In genomic region chr14:97832734-97833133, GRCh38 we compare ENCODE assay signal across 15 cellular contexts.
DNase-seq lines count a peak whose midpoint lies in the region; ATAC-seq and TF ChIP-seq lines count a peak whose summit lies in the region.
"Had no signal": no experiment of that assay in that cellular context is flagged by ENCODE, and none has a peak within 500 bp of the region (broad histone marks: within the 10 kb centered on the region; RNA-seq: fewer than 3 reads in every experiment).

No MANE protein-coding gene starts in this region.

- ATAC-seq in T-helper 17 cell (no peak), HG03280 (IDR thresholded peaks at IDR 0.05; ENCODE audit: unreplicated experiment) (no peak), GM18907 (IDR thresholded peaks at IDR 0.05; ENCODE audit: unreplicated experiment) (no peak)
- ATAC-seq: CD8-positive, alpha-beta T cell; GM23338 had no signal

- H3K36me3 Mint-ChIP-seq in T-helper 17 cell (ENCODE audit: low read depth) = peaks cover 4% of the 10 kb centered on the region
- H3K36me3 Mint-ChIP-seq in nephron progenitor cell (ENCODE audit: low read depth) = no peaks in the 10 kb centered on the region
- H3K36me3 Mint-ChIP-seq: CD14-positive monocyte; CD8-positive, alpha-beta T cell had no signal

- no peaks in the 10 kb centered on the region for H3K27me3 Mint-ChIP-seq in T-helper 17 cell
- peaks cover 12% of the 10 kb centered on the region for H3K27me3 Mint-ChIP-seq in nephron progenitor cell (ENCODE audit: low read depth, poor library complexity)

- H3K9me3 ChIP-seq in T-helper 17 cell (ENCODE audit: control insufficient read depth, low read length, poor library complexity, severe bottlenecking) = no peaks in the 10 kb centered on the region
- H3K9me3 ChIP-seq: HAP-1 had no signal

- H3K4me3 Mint-ChIP-seq in T-helper 17 cell = no peak overlapping the region
- H3K4me3 Mint-ChIP-seq in nephron progenitor cell = no peak overlapping the region
- H3K4me3 Mint-ChIP-seq: CD14-positive monocyte; CD8-positive, alpha-beta T cell; GM23338 had no signal

- H3K4me1 Mint-ChIP-seq in T-helper 17 cell = peaks cover 6% of the 10 kb centered on the region
- peaks cover 22% of the 10 kb centered on the region for H3K4me1 Mint-ChIP-seq in nephron progenitor cell
- H3K4me1 Mint-ChIP-seq: CD14-positive monocyte, GM23338 had no signal

- DNase-seq in D341Med (ENCODE audit: low spot score) (peak; percentile 63), NCI-H524 treated with DMSO at 0.1 percent for 48 hours (lab: John Stamatoyannopoulos, UW) (peak; percentile 100), T-helper 17 cell (no peak), nephron progenitor cell (no peak), NCI-H2227 (lab: John Stamatoyannopoulos, UW; ENCODE audit: unreplicated experiment) (no peak), NCI-H1436 treated with DMSO at 0.1 percent for 48 hours (lab: John Stamatoyannopoulos, UW) (no peak)
- DNase-seq: CD8-positive, alpha-beta T cell; COR-L47; DND-41; GDM1 had no signal

- H3K27ac Mint-ChIP-seq in T-helper 17 cell = peak overlapping the region; percentile 61
- H3K27ac Mint-ChIP-seq in nephron progenitor cell = peak overlapping the region; percentile 35
- H3K27ac Mint-ChIP-seq: CD14-positive monocyte; CD8-positive, alpha-beta T cell; GM23338 had no signal

- no peak for TF ChIP-seq CTCF in nephron progenitor cell (IDR thresholded peaks at IDR 0.05)

- H3K9me3 Mint-ChIP-seq in nephron progenitor cell = no peaks in the 10 kb centered on the region
- H3K9me3 Mint-ChIP-seq: CD8-positive, alpha-beta T cell; GM23338 had no signal

Comparison
In these comparisons a context has a peak if more than half of its experiments do, and no peak if none do; other contexts are left out.
1. DNase-seq: peak in D341Med (single experiment) and NCI-H524 treated with DMSO at 0.1 percent for 48 hours (single experiment); none in T-helper 17 cell (0 of 3), nephron progenitor cell (single experiment), NCI-H2227 (single experiment) and NCI-H1436 treated with DMSO at 0.1 percent for 48 hours (single experiment).